Comparison of ENCODE assay signal across 8 cellular contexts in the genomic region with DNA sequence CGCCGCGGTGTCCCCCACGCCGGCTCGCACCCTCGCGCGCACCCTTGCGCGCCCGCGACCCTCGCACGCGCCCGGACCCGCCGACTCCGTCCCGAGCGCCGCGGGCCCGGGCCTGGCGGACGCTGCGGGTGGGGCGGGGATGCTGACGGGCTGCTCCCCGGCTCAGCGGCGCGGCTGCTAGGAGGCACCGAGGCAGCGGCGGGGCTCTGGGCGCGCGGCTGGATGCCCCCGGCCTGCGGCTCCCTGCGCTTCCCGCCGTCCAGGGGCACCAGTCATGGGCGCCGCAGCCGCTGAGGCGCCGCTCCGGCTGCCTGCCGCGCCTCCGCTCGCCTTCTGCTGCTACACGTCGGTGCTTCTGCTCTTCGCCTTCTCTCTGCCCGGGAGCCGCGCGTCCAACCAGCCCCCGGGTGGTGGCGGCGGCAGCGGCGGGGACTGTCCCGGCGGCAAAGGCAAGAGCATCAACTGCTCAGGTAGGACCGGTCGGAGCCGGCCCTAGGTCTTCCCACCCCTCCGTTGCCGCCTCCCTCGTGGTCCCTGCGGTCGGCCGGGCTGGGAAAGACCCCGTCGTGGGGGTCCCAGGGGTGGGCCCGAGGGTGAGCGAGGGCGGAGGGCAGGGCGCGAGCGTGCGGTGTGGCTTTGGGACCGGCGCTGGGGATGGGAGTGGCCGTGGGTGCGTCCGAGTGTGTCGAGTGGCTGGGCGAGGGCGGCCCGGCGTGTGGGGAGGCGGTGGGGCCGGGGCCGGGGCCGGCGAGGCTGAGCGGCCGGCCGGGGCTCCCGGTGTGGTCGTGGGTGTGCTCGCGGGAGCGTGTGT. TPM values are rescaled to one million over a fixed set of nuclear protein-coding genes. Genes with fewer than 3 reads are reported as not detected.
DNase-seq lines count a peak whose midpoint lies in the region; ATAC-seq and TF ChIP-seq lines count a peak whose summit lies in the region.

No MANE protein-coding gene starts in this region.

- no peak for TF ChIP-seq EP300 in ovary (IDR thresholded peaks at IDR 0.05)

- peak; percentile 47 for ATAC-seq in HG02938 (IDR thresholded peaks at IDR 0.05; ENCODE audit: unreplicated experiment)

- H3K27me3 Mint-ChIP-seq in activated T-helper 2 cell treated with anti-CD3 and anti-CD28 coated beads, Interferon-gamma antibody, Interleukin-2, Interleukin-4, amounts not matched to agents 10 μg/mL and 5 μg/mL and 100 μg/mL, durations not matched to agents 14 hours and 24 hours and 36 hours (ENCODE audit: low read depth): peaks cover 45% of the 10 kb centered on the region

- H3K27ac ChIP-seq in ovary: no peak overlapping the region

- no peak for TF ChIP-seq POLR2A in ovary (IDR thresholded peaks at IDR 0.05)

- no peak for TF ChIP-seq CTCF in ovary (IDR thresholded peaks at IDR 0.05)

- WGBS in ovary, 3 donors: 0 to 1% (median 1%) methylated on average over 59 to 110 of the region's 110 CpGs

- peaks cover 5% of the 10 kb centered on the region for H3K4me1 ChIP-seq in ovary (ENCODE audit: insufficient read depth)

- H3K4me3 Mint-ChIP-seq in activated T-helper 2 cell treated with anti-CD3 and anti-CD28 coated beads, Interferon-gamma antibody, Interleukin-2, Interleukin-4, amounts not matched to agents 10 μg/mL and 5 μg/mL and 100 μg/mL, durations not matched to agents 14 hours and 24 hours and 36 hours (ENCODE audit: low read depth): peak overlapping the region; percentile 68

- no peaks in the 10 kb centered on the region for H3K27me3 ChIP-seq in ovary

- DNase-seq in SIG-M5 treated with dmso at 0.1 percent for 504 hours (lab: John Stamatoyannopoulos, UW; ENCODE audit: unreplicated experiment) (peak; percentile 20), SIG-M5 (lab: John Stamatoyannopoulos, UW) (no peak), NOMO-1 treated with DMSO at 0.1 percent for 48 hours (lab: John Stamatoyannopoulos, UW; ENCODE audit: unreplicated experiment) (peak; percentile 12), germinal center (ENCODE audit: low spot score) (peak; percentile 54), ovary (peak in 4 of 5 donors; percentile 12 to 48 (median 34)), cerebellar nuclear complex (lab: John Stamatoyannopoulos, UW) (no peak)
- peak; percentile 19 for DNase-seq in activated T-helper 2 cell treated with anti-CD3 and anti-CD28 coated beads, Interferon-gamma antibody, Interleukin-2, Interleukin-4, amounts not matched to agents 10 μg/mL and 5 μg/mL and 100 μg/mL, durations not matched to agents 14 hours and 24 hours and 36 hours (ENCODE audit: low spot score)

- no peaks in the 10 kb centered on the region for H3K36me3 Mint-ChIP-seq in activated T-helper 2 cell treated with anti-CD3 and anti-CD28 coated beads, Interferon-gamma antibody, Interleukin-2, Interleukin-4, amounts not matched to agents 10 μg/mL and 5 μg/mL and 100 μg/mL, durations not matched to agents 14 hours and 24 hours and 36 hours (ENCODE audit: low read depth)

- H3K4me1 Mint-ChIP-seq in activated T-helper 2 cell treated with anti-CD3 and anti-CD28 coated beads, Interferon-gamma antibody, Interleukin-2, Interleukin-4, amounts not matched to agents 10 μg/mL and 5 μg/mL and 100 μg/mL, durations not matched to agents 14 hours and 24 hours and 36 hours (ENCODE audit: low read depth): peaks cover 8% of the 10 kb centered on the region

- no peak overlapping the region for H3K27ac Mint-ChIP-seq in activated T-helper 2 cell treated with anti-CD3 and anti-CD28 coated beads, Interferon-gamma antibody, Interleukin-2, Interleukin-4, amounts not matched to agents 10 μg/mL and 5 μg/mL and 100 μg/mL, durations not matched to agents 14 hours and 24 hours and 36 hours

- H3K9me3 ChIP-seq in ovary: no peaks in the 10 kb centered on the region

- peak overlapping the region; percentile 55 for H3K4me3 ChIP-seq in ovary

- no peaks in the 10 kb centered on the region for H3K36me3 ChIP-seq in ovary

- no peaks in the 10 kb centered on the region for H3K9me3 Mint-ChIP-seq in activated T-helper 2 cell treated with anti-CD3 and anti-CD28 coated beads, Interferon-gamma antibody, Interleukin-2, Interleukin-4, amounts not matched to agents 10 μg/mL and 5 μg/mL and 100 μg/mL, durations not matched to agents 14 hours and 24 hours and 36 hours

- intact Hi-C loops in activated T-helper 2 cell treated with anti-CD3 and anti-CD28 coated beads, Interferon-gamma antibody, Interleukin-2, Interleukin-4, amounts not matched to agents 10 μg/mL and 5 μg/mL and 100 μg/mL, durations not matched to agents 14 hours and 24 hours and 36 hours (cut with micrococcal nuclease): loop anchor here (5.0 kb wide), 2 partner anchors 36 to 656 kb away; no protein-coding TSS in a partner anchor
- intact Hi-C loops in ovary (cut with DNase I): no loop called here

RNA-seq across cellular contexts. Expression of gene TMEFF1, which starts 0.5 kb away (rescaled TPM):
- total RNA-seq in activated T-helper 2 cell treated with anti-CD3 and anti-CD28 coated beads, Interferon-gamma antibody, Interleukin-2, Interleukin-4, amounts not matched to agents 10 μg/mL and 5 μg/mL and 100 μg/mL, durations not matched to agents 14 hours and 24 hours and 36 hours: 0.52 and 1.1 TPM in 2 replicates
- 1 to 10 TPM in 1 of 7 donors, under 1 TPM in 4, not detected in 2; 0.74 to 1.2 (median 0.94) TPM for total RNA-seq in ovary
- under 1 TPM; 0.10 to 0.57 TPM for polyA plus RNA-seq in ovary

RNA-seq across cellular contexts. Expression of gene MSANTD3, which starts 46.5 kb away (rescaled TPM):
- 16.2 and 17.6 TPM in 2 replicates for total RNA-seq in activated T-helper 2 cell treated with anti-CD3 and anti-CD28 coated beads, Interferon-gamma antibody, Interleukin-2, Interleukin-4, amounts not matched to agents 10 μg/mL and 5 μg/mL and 100 μg/mL, durations not matched to agents 14 hours and 24 hours and 36 hours
- total RNA-seq in ovary: 10 to 100 TPM in 6 of 7 donors, 1 to 10 TPM in 1; 8.1 to 16.1 (median 14.7) TPM
- 10 to 100 TPM; 11.3 to 14.9 TPM for polyA plus RNA-seq in ovary

Comparison
In these comparisons a context has a peak if more than half of its experiments do, and no peak if none do; other contexts are left out.
1. DNase-seq: peak in SIG-M5 treated with dmso at 0.1 percent for 504 hours (single experiment), NOMO-1 treated with DMSO at 0.1 percent for 48 hours (single experiment), activated T-helper 2 cell treated with anti-CD3 and anti-CD28 coated beads, Interferon-gamma antibody, Interleukin-2, Interleukin-4, amounts not matched to agents 10 μg/mL and 5 μg/mL and 100 μg/mL, durations not matched to agents 14 hours and 24 hours and 36 hours (single experiment), germinal center (single experiment) and ovary (4 of 5); none in SIG-M5 (single experiment) and cerebellar nuclear complex (0 of 2).